In the genomic region with DNA sequence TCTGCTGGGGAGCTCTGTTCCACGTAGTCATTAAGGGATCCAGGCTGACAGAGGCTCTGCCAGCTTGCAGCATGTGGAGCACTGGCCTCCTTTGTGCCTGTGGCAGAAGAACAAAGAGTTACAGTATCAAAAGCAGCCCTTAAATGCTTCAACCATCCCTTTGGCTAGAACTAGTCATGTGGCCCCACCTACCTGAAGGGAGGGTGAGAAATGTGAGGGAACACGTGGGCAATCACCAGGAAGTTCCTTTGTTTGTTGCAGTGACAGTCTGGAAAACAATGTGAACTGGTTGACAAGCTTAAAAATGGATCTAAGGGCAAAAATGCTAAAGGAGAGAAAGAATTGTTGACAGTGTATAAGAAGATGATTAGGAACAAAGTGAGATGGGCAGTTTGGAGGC, we compare ENCODE assay signal across 22 cellular contexts.
"Had no signal": no experiment of that assay in that cellular context is flagged by ENCODE, and none has a peak within 500 bp of the region (broad histone marks: within the 10 kb centered on the region; RNA-seq: fewer than 3 reads in every experiment).

No MANE protein-coding gene starts in this region.

- H3K27me3 Mint-ChIP-seq: activated naive CD4-positive, alpha-beta T cell treated with anti-CD3 and anti-CD28 coated beads, Interleukin-2, amount 10 ng/mL, durations not matched to agents 7 days and 5 days; activated naive CD8-positive, alpha-beta T cell treated with anti-CD3 and anti-CD28 coated beads, Interleukin-2, amount 50 U/mL, for 24 hours; stimulated activated naive B cell treated with anti-CD40 and anti-IgM and Interleukin-4, amounts not matched to agents 10 μg/mL and 1 μg/mL and 100 μg/mL, for 72 hours had no signal

- H2AFZ ChIP-seq: hepatocyte had no signal

- H3K27ac ChIP-seq: hepatocyte, spleen, thyroid gland had no signal

- H3K4me3 ChIP-seq: hepatocyte, lung, spleen, thyroid gland had no signal

- H3K4me1 ChIP-seq: spleen, thyroid gland had no signal

- H3K27me3 ChIP-seq: hepatocyte, spleen, thyroid gland had no signal

- H3K4me3 Mint-ChIP-seq: activated naive CD4-positive, alpha-beta T cell treated with anti-CD3 and anti-CD28 coated beads, Interleukin-2, amount 10 ng/mL, durations not matched to agents 7 days and 5 days; activated naive CD8-positive, alpha-beta T cell treated with anti-CD3 and anti-CD28 coated beads, Interleukin-2, amount 50 U/mL, for 24 hours; activated T-cell treated with anti-CD3 and anti-CD28 coated beads, Interleukin-2, amount 50 U/mL, for 4 hours; nephron progenitor cell; stimulated activated naive B cell treated with anti-CD40 and anti-IgM and Interleukin-4, amounts not matched to agents 10 μg/mL and 1 μg/mL and 100 μg/mL, for 72 hours; T-helper 1 cell treated with Interleukin-12 subunit alpha and Interleukin-12 subunit beta and Interleukin-4 antibody, amounts not matched to agents 30 μg/mL and 1 μg/mL, for 36 hours had no signal

- H3K79me2 ChIP-seq: hepatocyte had no signal

- H3K27ac Mint-ChIP-seq: activated naive CD4-positive, alpha-beta T cell treated with anti-CD3 and anti-CD28 coated beads, Interleukin-2, amount 10 ng/mL, durations not matched to agents 7 days and 5 days; activated naive CD8-positive, alpha-beta T cell treated with anti-CD3 and anti-CD28 coated beads, Interleukin-2, amount 50 U/mL, for 24 hours; nephron progenitor cell; stimulated activated naive B cell treated with anti-CD40 and anti-IgM and Interleukin-4, amounts not matched to agents 10 μg/mL and 1 μg/mL and 100 μg/mL, for 72 hours; T-helper 1 cell treated with Interleukin-12 subunit alpha and Interleukin-12 subunit beta and Interleukin-4 antibody, amounts not matched to agents 30 μg/mL and 1 μg/mL, for 36 hours had no signal

- H3K4me2 ChIP-seq: hepatocyte had no signal

- ATAC-seq: activated naive CD8-positive, alpha-beta T cell treated with anti-CD3 and anti-CD28 coated beads, Interleukin-2, amount 50 U/mL, for 24 hours; activated T-cell treated with anti-CD3 and anti-CD28 coated beads, Interleukin-2, amount 50 U/mL, for 4 hours; left lobe of liver; stimulated activated naive B cell treated with anti-CD40 and anti-IgM and Interleukin-4, amounts not matched to agents 10 μg/mL and 1 μg/mL and 100 μg/mL, for 72 hours had no signal

- H3K9me3 ChIP-seq: thyroid gland had no signal

- DNase-seq: activated CD4-positive, alpha-beta T cell treated with anti-CD3 and anti-CD28 coated beads, Interleukin-2, amount 50 U/mL, for 1 hour; activated CD4-positive, CD25-positive, alpha-beta regulatory T cell treated with anti-CD3 and anti-CD28 coated beads, Interleukin-2, amount 50 U/mL, for 72 hours; activated CD8-positive, alpha-beta memory T cell treated with anti-CD3 and anti-CD28 coated beads, Interleukin-2, amount 50 U/mL, for 4 hours; activated naive CD4-positive, alpha-beta T cell treated with anti-CD3 and anti-CD28 coated beads, Interleukin-2, amount 10 ng/mL, durations not matched to agents 7 days and 5 days; activated naive CD8-positive, alpha-beta T cell treated with anti-CD3 and anti-CD28 coated beads, Interleukin-2, amount 50 U/mL, for 24 hours; activated T-cell treated with anti-CD3 and anti-CD28 coated beads, Interleukin-2, amount 50 U/mL, for 4 hours; aorta; cerebellar nuclear complex; cortex of kidney; effector memory CD4-positive, alpha-beta T cell; islet precursor cell; nephron progenitor cell; occipital lobe; posterior cingulate gyrus; retina; spleen; stimulated activated naive B cell treated with anti-CD40 and anti-IgM and Interleukin-4, amounts not matched to agents 10 μg/mL and 1 μg/mL and 100 μg/mL, for 72 hours; thyroid gland had no signal

- H3K36me3 Mint-ChIP-seq: activated naive CD4-positive, alpha-beta T cell treated with anti-CD3 and anti-CD28 coated beads, Interleukin-2, amount 10 ng/mL, durations not matched to agents 7 days and 5 days; stimulated activated naive B cell treated with anti-CD40 and anti-IgM and Interleukin-4, amounts not matched to agents 10 μg/mL and 1 μg/mL and 100 μg/mL, for 72 hours had no signal

- H3K4me1 Mint-ChIP-seq: activated naive CD4-positive, alpha-beta T cell treated with anti-CD3 and anti-CD28 coated beads, Interleukin-2, amount 10 ng/mL, durations not matched to agents 7 days and 5 days; activated naive CD8-positive, alpha-beta T cell treated with anti-CD3 and anti-CD28 coated beads, Interleukin-2, amount 50 U/mL, for 24 hours; nephron progenitor cell; stimulated activated naive B cell treated with anti-CD40 and anti-IgM and Interleukin-4, amounts not matched to agents 10 μg/mL and 1 μg/mL and 100 μg/mL, for 72 hours had no signal

- H3K36me3 ChIP-seq: spleen, thyroid gland had no signal
